Comparison of ENCODE assay signal across 1 cellular context in genomic region chr6:157764346-157765068, GRCh38.
A peak's percentile ranks its signal among the peaks of the same experiment; 100 is the strongest.
TF ChIP-seq lines count a peak whose summit lies in the region.

No MANE protein-coding gene starts in this region.

TF ChIP-seq in K562, 482 proteins besides CTCF, POLR2A, EP300 and RAD21 (continued from another document and continues in another):
- TF ChIP-seq, protein P1, sequence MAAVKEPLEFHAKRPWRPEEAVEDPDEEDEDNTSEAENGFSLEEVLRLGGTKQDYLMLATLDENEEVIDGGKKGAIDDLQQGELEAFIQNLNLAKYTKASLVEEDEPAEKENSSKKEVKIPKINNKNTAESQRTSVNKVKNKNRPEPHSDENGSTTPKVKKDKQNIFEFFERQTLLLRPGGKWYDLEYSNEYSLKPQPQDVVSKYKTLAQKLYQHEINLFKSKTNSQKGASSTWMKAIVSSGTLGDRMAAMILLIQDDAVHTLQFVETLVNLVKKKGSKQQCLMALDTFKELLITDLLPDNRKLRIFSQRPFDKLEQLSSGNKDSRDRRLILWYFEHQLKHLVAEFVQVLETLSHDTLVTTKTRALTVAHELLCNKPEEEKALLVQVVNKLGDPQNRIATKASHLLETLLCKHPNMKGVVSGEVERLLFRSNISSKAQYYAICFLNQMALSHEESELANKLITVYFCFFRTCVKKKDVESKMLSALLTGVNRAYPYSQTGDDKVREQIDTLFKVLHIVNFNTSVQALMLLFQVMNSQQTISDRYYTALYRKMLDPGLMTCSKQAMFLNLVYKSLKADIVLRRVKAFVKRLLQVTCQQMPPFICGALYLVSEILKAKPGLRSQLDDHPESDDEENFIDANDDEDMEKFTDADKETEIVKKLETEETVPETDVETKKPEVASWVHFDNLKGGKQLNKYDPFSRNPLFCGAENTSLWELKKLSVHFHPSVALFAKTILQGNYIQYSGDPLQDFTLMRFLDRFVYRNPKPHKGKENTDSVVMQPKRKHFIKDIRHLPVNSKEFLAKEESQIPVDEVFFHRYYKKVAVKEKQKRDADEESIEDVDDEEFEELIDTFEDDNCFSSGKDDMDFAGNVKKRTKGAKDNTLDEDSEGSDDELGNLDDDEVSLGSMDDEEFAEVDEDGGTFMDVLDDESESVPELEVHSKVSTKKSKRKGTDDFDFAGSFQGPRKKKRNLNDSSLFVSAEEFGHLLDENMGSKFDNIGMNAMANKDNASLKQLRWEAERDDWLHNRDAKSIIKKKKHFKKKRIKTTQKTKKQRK (IDR thresholded peaks at IDR 0.05; ENCODE audit: borderline replicate concordance, low read depth, low read length), result no peak
- TF ChIP-seq SAP30 (IDR thresholded peaks at IDR 0.05; ENCODE audit: borderline replicate concordance, insufficient read depth, low read depth, low read length, poor library complexity, severe bottlenecking) (no peak), ZNF197 (CRISPR knock-in tag; IDR thresholded peaks at IDR 0.05; ENCODE audit: low read depth) (no peak), BCOR (IDR thresholded peaks at IDR 0.05) (no peak), ZNF644 (tag; IDR thresholded peaks at IDR 0.05; ENCODE audit: low read depth) (no peak), EHMT2 (IDR thresholded peaks at IDR 0.05) (no peak), MXD1 (CRISPR knock-in tag; IDR thresholded peaks at IDR 0.05; ENCODE audit: borderline replicate concordance, poor library complexity, severe bottlenecking) (no peak), SPI1 (IDR thresholded peaks at IDR 0.05; ENCODE audit: borderline replicate concordance, low read depth, low read length) (no peak), PTRF (tag; IDR thresholded peaks at IDR 0.05) (no peak), NR2F6 (CRISPR knock-in tag; IDR thresholded peaks at IDR 0.05) (no peak), KLF10 (CRISPR knock-in tag; IDR thresholded peaks at IDR 0.05) (no peak), RFX5 (IDR thresholded peaks at IDR 0.05; ENCODE audit: low read depth, low read length) (no peak), KLF16 (IDR thresholded peaks at IDR 0.05) (no peak), CBX1 (IDR thresholded peaks at IDR 0.05; ENCODE audit: low read depth) (no peak), NUFIP1 (IDR thresholded peaks at IDR 0.05; ENCODE audit: partially characterized antibody) (no peak), L3MBTL2 (IDR thresholded peaks at IDR 0.05) (peak; percentile 97), NFRKB (IDR thresholded peaks at IDR 0.05; ENCODE audit: low read depth) (no peak), ZNF551 (CRISPR knock-in tag; IDR thresholded peaks at IDR 0.05) (no peak), PKNOX1 (IDR thresholded peaks at IDR 0.05) (peak; percentile 69), STAT5A (IDR thresholded peaks at IDR 0.05; ENCODE audit: borderline replicate concordance, low read length) (no peak), SRSF1 (IDR thresholded peaks at IDR 0.05; ENCODE audit: low read depth, low read length) (no peak), PYGO2 (tag; IDR thresholded peaks at IDR 0.05) (no peak), NBN (IDR thresholded peaks at IDR 0.05; ENCODE audit: low read depth) (peak; percentile 26; the same call in 1 of the 2 replicates), CHD7 (IDR thresholded peaks at IDR 0.05; ENCODE audit: low read depth, low read length) (no peak), ZSCAN32 (CRISPR knock-in tag; IDR thresholded peaks at IDR 0.05) (no peak), TBL1XR1 (IDR thresholded peaks at IDR 0.05; ENCODE audit: low read length in 2 of 2) (no peak)
- TF ChIP-seq, protein P2, sequence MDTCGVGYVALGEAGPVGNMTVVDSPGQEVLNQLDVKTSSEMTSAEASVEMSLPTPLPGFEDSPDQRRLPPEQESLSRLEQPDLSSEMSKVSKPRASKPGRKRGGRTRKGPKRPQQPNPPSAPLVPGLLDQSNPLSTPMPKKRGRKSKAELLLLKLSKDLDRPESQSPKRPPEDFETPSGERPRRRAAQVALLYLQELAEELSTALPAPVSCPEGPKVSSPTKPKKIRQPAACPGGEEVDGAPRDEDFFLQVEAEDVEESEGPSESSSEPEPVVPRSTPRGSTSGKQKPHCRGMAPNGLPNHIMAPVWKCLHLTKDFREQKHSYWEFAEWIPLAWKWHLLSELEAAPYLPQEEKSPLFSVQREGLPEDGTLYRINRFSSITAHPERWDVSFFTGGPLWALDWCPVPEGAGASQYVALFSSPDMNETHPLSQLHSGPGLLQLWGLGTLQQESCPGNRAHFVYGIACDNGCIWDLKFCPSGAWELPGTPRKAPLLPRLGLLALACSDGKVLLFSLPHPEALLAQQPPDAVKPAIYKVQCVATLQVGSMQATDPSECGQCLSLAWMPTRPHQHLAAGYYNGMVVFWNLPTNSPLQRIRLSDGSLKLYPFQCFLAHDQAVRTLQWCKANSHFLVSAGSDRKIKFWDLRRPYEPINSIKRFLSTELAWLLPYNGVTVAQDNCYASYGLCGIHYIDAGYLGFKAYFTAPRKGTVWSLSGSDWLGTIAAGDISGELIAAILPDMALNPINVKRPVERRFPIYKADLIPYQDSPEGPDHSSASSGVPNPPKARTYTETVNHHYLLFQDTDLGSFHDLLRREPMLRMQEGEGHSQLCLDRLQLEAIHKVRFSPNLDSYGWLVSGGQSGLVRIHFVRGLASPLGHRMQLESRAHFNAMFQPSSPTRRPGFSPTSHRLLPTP (IDR thresholded peaks at IDR 0.05; ENCODE audit: borderline replicate concordance, extremely low read depth, insufficient read length), result no peak
- TF ChIP-seq, protein P3, sequence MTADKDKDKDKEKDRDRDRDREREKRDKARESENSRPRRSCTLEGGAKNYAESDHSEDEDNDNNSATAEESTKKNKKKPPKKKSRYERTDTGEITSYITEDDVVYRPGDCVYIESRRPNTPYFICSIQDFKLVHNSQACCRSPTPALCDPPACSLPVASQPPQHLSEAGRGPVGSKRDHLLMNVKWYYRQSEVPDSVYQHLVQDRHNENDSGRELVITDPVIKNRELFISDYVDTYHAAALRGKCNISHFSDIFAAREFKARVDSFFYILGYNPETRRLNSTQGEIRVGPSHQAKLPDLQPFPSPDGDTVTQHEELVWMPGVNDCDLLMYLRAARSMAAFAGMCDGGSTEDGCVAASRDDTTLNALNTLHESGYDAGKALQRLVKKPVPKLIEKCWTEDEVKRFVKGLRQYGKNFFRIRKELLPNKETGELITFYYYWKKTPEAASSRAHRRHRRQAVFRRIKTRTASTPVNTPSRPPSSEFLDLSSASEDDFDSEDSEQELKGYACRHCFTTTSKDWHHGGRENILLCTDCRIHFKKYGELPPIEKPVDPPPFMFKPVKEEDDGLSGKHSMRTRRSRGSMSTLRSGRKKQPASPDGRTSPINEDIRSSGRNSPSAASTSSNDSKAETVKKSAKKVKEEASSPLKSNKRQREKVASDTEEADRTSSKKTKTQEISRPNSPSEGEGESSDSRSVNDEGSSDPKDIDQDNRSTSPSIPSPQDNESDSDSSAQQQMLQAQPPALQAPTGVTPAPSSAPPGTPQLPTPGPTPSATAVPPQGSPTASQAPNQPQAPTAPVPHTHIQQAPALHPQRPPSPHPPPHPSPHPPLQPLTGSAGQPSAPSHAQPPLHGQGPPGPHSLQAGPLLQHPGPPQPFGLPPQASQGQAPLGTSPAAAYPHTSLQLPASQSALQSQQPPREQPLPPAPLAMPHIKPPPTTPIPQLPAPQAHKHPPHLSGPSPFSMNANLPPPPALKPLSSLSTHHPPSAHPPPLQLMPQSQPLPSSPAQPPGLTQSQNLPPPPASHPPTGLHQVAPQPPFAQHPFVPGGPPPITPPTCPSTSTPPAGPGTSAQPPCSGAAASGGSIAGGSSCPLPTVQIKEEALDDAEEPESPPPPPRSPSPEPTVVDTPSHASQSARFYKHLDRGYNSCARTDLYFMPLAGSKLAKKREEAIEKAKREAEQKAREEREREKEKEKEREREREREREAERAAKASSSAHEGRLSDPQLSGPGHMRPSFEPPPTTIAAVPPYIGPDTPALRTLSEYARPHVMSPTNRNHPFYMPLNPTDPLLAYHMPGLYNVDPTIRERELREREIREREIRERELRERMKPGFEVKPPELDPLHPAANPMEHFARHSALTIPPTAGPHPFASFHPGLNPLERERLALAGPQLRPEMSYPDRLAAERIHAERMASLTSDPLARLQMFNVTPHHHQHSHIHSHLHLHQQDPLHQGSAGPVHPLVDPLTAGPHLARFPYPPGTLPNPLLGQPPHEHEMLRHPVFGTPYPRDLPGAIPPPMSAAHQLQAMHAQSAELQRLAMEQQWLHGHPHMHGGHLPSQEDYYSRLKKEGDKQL (CRISPR knock-in tag; IDR thresholded peaks at IDR 0.05; ENCODE audit: borderline replicate concordance), result no peak
- TF ChIP-seq, protein P4, sequence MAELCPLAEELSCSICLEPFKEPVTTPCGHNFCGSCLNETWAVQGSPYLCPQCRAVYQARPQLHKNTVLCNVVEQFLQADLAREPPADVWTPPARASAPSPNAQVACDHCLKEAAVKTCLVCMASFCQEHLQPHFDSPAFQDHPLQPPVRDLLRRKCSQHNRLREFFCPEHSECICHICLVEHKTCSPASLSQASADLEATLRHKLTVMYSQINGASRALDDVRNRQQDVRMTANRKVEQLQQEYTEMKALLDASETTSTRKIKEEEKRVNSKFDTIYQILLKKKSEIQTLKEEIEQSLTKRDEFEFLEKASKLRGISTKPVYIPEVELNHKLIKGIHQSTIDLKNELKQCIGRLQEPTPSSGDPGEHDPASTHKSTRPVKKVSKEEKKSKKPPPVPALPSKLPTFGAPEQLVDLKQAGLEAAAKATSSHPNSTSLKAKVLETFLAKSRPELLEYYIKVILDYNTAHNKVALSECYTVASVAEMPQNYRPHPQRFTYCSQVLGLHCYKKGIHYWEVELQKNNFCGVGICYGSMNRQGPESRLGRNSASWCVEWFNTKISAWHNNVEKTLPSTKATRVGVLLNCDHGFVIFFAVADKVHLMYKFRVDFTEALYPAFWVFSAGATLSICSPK (IDR thresholded peaks at IDR 0.05; ENCODE audit: borderline replicate concordance), result no peak
